ENCODE assay signal across 1 cellular context in genomic region chr11:113907681-113908080, GRCh38.
TF ChIP-seq lines count a peak whose summit lies in the region.

No MANE protein-coding gene starts in this region.

TF ChIP-seq in neural cell, 6 proteins besides CTCF, POLR2A, EP300 and RAD21 (continued from another document):
- TF ChIP-seq, protein P1, sequence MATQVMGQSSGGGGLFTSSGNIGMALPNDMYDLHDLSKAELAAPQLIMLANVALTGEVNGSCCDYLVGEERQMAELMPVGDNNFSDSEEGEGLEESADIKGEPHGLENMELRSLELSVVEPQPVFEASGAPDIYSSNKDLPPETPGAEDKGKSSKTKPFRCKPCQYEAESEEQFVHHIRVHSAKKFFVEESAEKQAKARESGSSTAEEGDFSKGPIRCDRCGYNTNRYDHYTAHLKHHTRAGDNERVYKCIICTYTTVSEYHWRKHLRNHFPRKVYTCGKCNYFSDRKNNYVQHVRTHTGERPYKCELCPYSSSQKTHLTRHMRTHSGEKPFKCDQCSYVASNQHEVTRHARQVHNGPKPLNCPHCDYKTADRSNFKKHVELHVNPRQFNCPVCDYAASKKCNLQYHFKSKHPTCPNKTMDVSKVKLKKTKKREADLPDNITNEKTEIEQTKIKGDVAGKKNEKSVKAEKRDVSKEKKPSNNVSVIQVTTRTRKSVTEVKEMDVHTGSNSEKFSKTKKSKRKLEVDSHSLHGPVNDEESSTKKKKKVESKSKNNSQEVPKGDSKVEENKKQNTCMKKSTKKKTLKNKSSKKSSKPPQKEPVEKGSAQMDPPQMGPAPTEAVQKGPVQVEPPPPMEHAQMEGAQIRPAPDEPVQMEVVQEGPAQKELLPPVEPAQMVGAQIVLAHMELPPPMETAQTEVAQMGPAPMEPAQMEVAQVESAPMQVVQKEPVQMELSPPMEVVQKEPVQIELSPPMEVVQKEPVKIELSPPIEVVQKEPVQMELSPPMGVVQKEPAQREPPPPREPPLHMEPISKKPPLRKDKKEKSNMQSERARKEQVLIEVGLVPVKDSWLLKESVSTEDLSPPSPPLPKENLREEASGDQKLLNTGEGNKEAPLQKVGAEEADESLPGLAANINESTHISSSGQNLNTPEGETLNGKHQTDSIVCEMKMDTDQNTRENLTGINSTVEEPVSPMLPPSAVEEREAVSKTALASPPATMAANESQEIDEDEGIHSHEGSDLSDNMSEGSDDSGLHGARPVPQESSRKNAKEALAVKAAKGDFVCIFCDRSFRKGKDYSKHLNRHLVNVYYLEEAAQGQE (IDR thresholded peaks at IDR 0.05; ENCODE audit: borderline replicate concordance), result no peak
- no peak for TF ChIP-seq MXI1 (conservative IDR thresholded peaks at IDR 0.05; ENCODE audit: poor library complexity, severe bottlenecking)
